12 cellular contexts compared by ENCODE assay signal in the genomic region with DNA sequence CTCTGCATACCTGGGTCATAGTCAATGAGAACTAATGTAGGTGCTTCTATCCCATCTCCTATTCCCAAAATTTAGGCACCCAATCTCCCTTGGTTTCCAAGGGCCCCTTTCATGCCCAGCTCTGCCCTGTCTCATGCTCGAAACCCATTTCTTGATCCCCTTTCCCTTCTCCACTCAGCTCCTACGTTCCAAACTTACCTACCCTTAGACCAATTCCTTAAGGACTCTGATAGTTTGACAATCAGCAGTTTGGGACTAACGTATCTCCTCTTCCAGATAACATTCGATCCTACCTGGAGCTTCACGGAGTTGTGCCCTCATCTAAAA.
A peak's percentile ranks its signal among the peaks of the same experiment; 100 is the strongest.
DNase-seq lines count a peak whose midpoint lies in the region; ATAC-seq, FAIRE-seq and TF ChIP-seq lines count a peak whose summit lies in the region.
"Had no signal": no experiment of that assay in that cellular context is flagged by ENCODE, and none has a peak within 500 bp of the region (broad histone marks: within the 10 kb centered on the region; RNA-seq: fewer than 3 reads in every experiment).

No MANE protein-coding gene starts in this region.

- H2AFZ ChIP-seq in H1 (ENCODE audit: low read length): 0 out of 2 replicates have a peak overlapping the region, but pooled peaks have one; percentile 18
- peak overlapping the region; percentile 71 for H2AFZ ChIP-seq in parathyroid adenoma
- no peak overlapping the region for H2AFZ ChIP-seq in Karpas-422 (ENCODE audit: low read length)
- H2AFZ ChIP-seq: PC-9 had no signal

- CTCF ChIA-PET in H1 (lab: Charles Lee; ENCODE audit: partially characterized antibody): interaction anchor here (0.8 to 6.7 kb wide), 17 partner anchors 9 to 392 kb away, joined by 3 to 63 read pairs (median 4); no protein-coding TSS in a partner anchor

- H4K8ac ChIP-seq in H1 (ENCODE audit: extremely low read depth, insufficient read depth, low read length): no peak overlapping the region

- 0 out of 2 replicates have a peak overlapping the region, but pooled peaks have one; percentile 66 for H2BK20ac ChIP-seq in H1 (ENCODE audit: low read length)

- H3K9me2 ChIP-seq in Karpas-422 (replicated peaks; ENCODE audit: insufficient read depth, low read length): no peaks in the 10 kb centered on the region

- H3K27ac ChIP-seq in left ventricle myocardium inferior (replicated peaks): peak overlapping the region; percentile 64
- H3K27ac ChIP-seq in H1 (ENCODE audit: low read depth, low read length): no peak overlapping the region
- no peak overlapping the region for H3K27ac ChIP-seq in parathyroid adenoma
- no peak overlapping the region for H3K27ac ChIP-seq in Karpas-422 (ENCODE audit: low read length)
- H3K27ac ChIP-seq: PC-9 had no signal

- TF ChIP-seq POLR2A in H1 (IDR thresholded peaks at IDR 0.05; ENCODE audit: control extremely low read depth in 1 of 2, low read depth in 2 of 2, low read length in 2 of 2): no peak

- ATAC-seq in Right ventricle myocardium inferior (no peak), GM21515 (IDR thresholded peaks at IDR 0.05; ENCODE audit: unreplicated experiment) (no peak)

- no peak overlapping the region for H4K5ac ChIP-seq in H1 (ENCODE audit: insufficient read length, low read depth, low read length)

- H3K4me1 ChIP-seq in left ventricle myocardium inferior (peaks cover 27% of the 10 kb centered on the region), H1 (replicated peaks in 1 of 4; ENCODE audit: control insufficient read depth in 3 of 4, insufficient read depth in 4 of 4, low read length in 3 of 4) (peaks cover 3 to 10% (median 8%) of the 10 kb centered on the region in 4 experiments; a peak in 5 of 7 replicates), parathyroid adenoma (no peaks in the 10 kb centered on the region), Karpas-422 (ENCODE audit: low read length) (peaks cover 8% of the 10 kb centered on the region), HAP-1 (peaks cover 3% of the 10 kb centered on the region; the same call in 1 of the 2 replicates)

- TF ChIP-seq CTCF in left ventricle myocardium inferior (IDR thresholded peaks at IDR 0.05; ENCODE audit: borderline replicate concordance) (no peak), H1 (IDR thresholded peaks at IDR 0.05; ENCODE audit: control extremely low read depth in 1 of 3, insufficient read depth in 1 of 3, low read depth in 1 of 3, low read length in 3 of 3) (no peak), parathyroid adenoma (IDR thresholded peaks at IDR 0.05) (no peak)

- no peak overlapping the region for H2BK5ac ChIP-seq in H1 (ENCODE audit: low read depth, low read length)

- TF ChIP-seq RAD21 in H1 (IDR thresholded peaks at IDR 0.05 in 1 of 2, conservative IDR thresholded peaks at IDR 0.05 in 1 of 2; ENCODE audit: low read depth in 2 of 2, low read length in 2 of 2): no peak

- no peak overlapping the region for H3K4me2 ChIP-seq in H1 (ENCODE audit: insufficient read depth in 1 of 2, low read depth in 2 of 2, low read length in 2 of 2)
- H3K4me2 ChIP-seq in parathyroid adenoma (ENCODE audit: low read length): peak overlapping the region; percentile 12
- H3K4me2 ChIP-seq in Karpas-422 (ENCODE audit: low read depth, low read length, poor library complexity, severe bottlenecking): no peak overlapping the region

- no peak overlapping the region for H3K4ac ChIP-seq in H1 (replicated peaks; ENCODE audit: insufficient read length, low read depth, low read length)

- no peaks in the 10 kb centered on the region for H3K23me2 ChIP-seq in H1 (ENCODE audit: low read depth, low read length)

- 0 out of 2 replicates have a peak overlapping the region, but pooled peaks have one; percentile 68 for H2BK12ac ChIP-seq in H1 (ENCODE audit: low read depth, low read length)

- H3K9ac ChIP-seq in H1 (replicated peaks in 1 of 4; ENCODE audit: extremely low read depth in 1 of 4, low read depth in 3 of 4, low read length in 3 of 4) (no peak overlapping the region), parathyroid adenoma (no peak overlapping the region), Karpas-422 (ENCODE audit: low read length) (no peak overlapping the region)

- no peak overlapping the region for H2AK5ac ChIP-seq in H1 (ENCODE audit: low read depth, low read length)

- H3K9me3 ChIP-seq in left ventricle myocardium inferior (replicated peaks) (no peaks in the 10 kb centered on the region), H1 (ENCODE audit: insufficient read depth in 2 of 2, low read depth in 1 of 2, low read length in 1 of 2) (no peaks in the 10 kb centered on the region), parathyroid adenoma (ENCODE audit: control insufficient read depth, low read length) (no peaks in the 10 kb centered on the region), Karpas-422 (ENCODE audit: low read length) (no peaks in the 10 kb centered on the region), HAP-1 (no peaks in the 10 kb centered on the region; the same call in 1 of the 2 replicates)

- no peak overlapping the region for H3K14ac ChIP-seq in H1 (ENCODE audit: insufficient read length)

- H3K23ac ChIP-seq in H1 (ENCODE audit: insufficient read length): no peak overlapping the region

- no peak overlapping the region for H2BK15ac ChIP-seq in H1 (ENCODE audit: low read length)

- no peak overlapping the region for H2BK120ac ChIP-seq in H1 (replicated peaks; ENCODE audit: low read depth, low read length)

- WGBS in H1 (ENCODE audit: extremely low coverage in 1 of 2, insufficient coverage in 1 of 2, insufficient read length in 1 of 2, insufficient replicate concordance in 2 of 2, low coverage in 1 of 2, low lambda C conversion rate in 2 of 2, missing lambda C conversion rate in 1 of 2), 2 experiments: 87% methylated on average over 5 of the region's 5 CpGs; no CpG with 5 or more reads in 1 of the 2 experiments

- H3K27me3 ChIP-seq in left ventricle myocardium inferior (ENCODE audit: low read depth): no peaks in the 10 kb centered on the region
- no peaks in the 10 kb centered on the region; a peak in 1 of 7 replicates for H3K27me3 ChIP-seq in H1 (replicated peaks in 1 of 4; ENCODE audit: control insufficient read depth in 3 of 4, extremely low read depth in 1 of 4, insufficient read depth in 3 of 4, low read length in 3 of 4)
- H3K27me3 ChIP-seq in parathyroid adenoma (ENCODE audit: control insufficient read depth, insufficient read depth, low read length): no peaks in the 10 kb centered on the region
- H3K27me3 ChIP-seq in Karpas-422 (ENCODE audit: low read length): no peaks in the 10 kb centered on the region
- H3K27me3 ChIP-seq in HAP-1 (ENCODE audit: low read depth): no peaks in the 10 kb centered on the region

- TF ChIP-seq EP300 in H1 (IDR thresholded peaks at IDR 0.05; ENCODE audit: borderline replicate concordance in 1 of 2, low read depth in 2 of 2, low read length in 2 of 2): no peak

- no peaks in the 10 kb centered on the region for H4K20me1 ChIP-seq in H1 (replicated peaks in 1 of 2; ENCODE audit: control insufficient read depth in 1 of 2, insufficient read depth in 2 of 2, low read length in 2 of 2)
- no peaks in the 10 kb centered on the region for H4K20me1 ChIP-seq in Karpas-422 (ENCODE audit: insufficient read depth, low read depth, low read length)

- intact Hi-C loops in left ventricle myocardium inferior (cut with micrococcal nuclease) (loop anchor here (10.0 kb wide), 1 partner anchor 178 kb away; no protein-coding TSS in a partner anchor), Right ventricle myocardium inferior (cut with DNase I) (loop anchor here (1.0 to 2.0 kb wide), 2 partner anchors 170 to 263 kb away; no protein-coding TSS in a partner anchor)

- H4K91ac ChIP-seq in H1 (replicated peaks; ENCODE audit: insufficient read length, low read length): no peak overlapping the region

- DNase-seq in left ventricle myocardium inferior (no peak), Right ventricle myocardium inferior (ENCODE audit: missing footprints) (no peak), H1 (ENCODE audit: low read depth in 1 of 2, low spot score in 2 of 2) (peak in 1 of 2 experiments; percentile 43), Karpas-422 (no peak), activated T-cell treated with anti-CD3 and anti-CD28 coated beads for 4 hours (no peak), HAP-1 (ENCODE audit: low spot score in 2 of 2) (no peak)
- DNase-seq: activated CD4-positive, alpha-beta T cell treated with anti-CD3 and anti-CD28 coated beads for 48 hours; KG1 had no signal

- H3K4me3 ChIP-seq in left ventricle myocardium inferior: peak overlapping the region; percentile 32
- H3K4me3 ChIP-seq in H1 (ENCODE audit: extremely low read depth in 1 of 4, insufficient read depth in 2 of 4, low read depth in 3 of 4, low read length in 4 of 4): no peak overlapping the region
- H3K4me3 ChIP-seq in parathyroid adenoma (ENCODE audit: low read depth, low read length): no peak overlapping the region
- H3K4me3 ChIP-seq in Karpas-422 (ENCODE audit: low read length): no peak overlapping the region
- H3K4me3 ChIP-seq in HAP-1: no peak overlapping the region
- H3K4me3 ChIP-seq: PC-9 had no signal

- H3K36me3 ChIP-seq in left ventricle myocardium inferior (no peaks in the 10 kb centered on the region), H1 (ENCODE audit: control insufficient read depth in 2 of 4, insufficient read depth in 4 of 4, low read length in 3 of 4) (no peaks in the 10 kb centered on the region), parathyroid adenoma (ENCODE audit: control insufficient read depth, insufficient read depth, low read length) (no peaks in the 10 kb centered on the region), Karpas-422 (ENCODE audit: insufficient read depth, low read length) (no peaks in the 10 kb centered on the region), HAP-1 (replicated peaks) (no peaks in the 10 kb centered on the region)

- FAIRE-seq in H1 (lab: Jason Lieb, UNC): no peak
- FAIRE-seq: G401.6 had no signal

- in situ Hi-C loops in HAP-1 (cut with MboI; ENCODE audit: low sequenced_read_pairs): no loop called here

- POLR2A ChIA-PET in H1 (lab: Charles Lee; ENCODE audit: partially characterized antibody): interaction anchor here (0.9 to 2.2 kb wide), 10 partner anchors 10 to 61 kb away, joined by 3 to 10 read pairs (median 4); no protein-coding TSS in a partner anchor

- no peaks in the 10 kb centered on the region for H3K79me2 ChIP-seq in H1 (ENCODE audit: control insufficient read depth in 1 of 2, insufficient read depth in 2 of 2, low read length in 2 of 2)
- H3K79me2 ChIP-seq in parathyroid adenoma: no peaks in the 10 kb centered on the region
- no peaks in the 10 kb centered on the region for H3K79me2 ChIP-seq in Karpas-422 (ENCODE audit: low read length)

- H3K56ac ChIP-seq in H1 (replicated peaks; ENCODE audit: insufficient read length, low read depth, low read length): no peak overlapping the region

- no peaks in the 10 kb centered on the region for H3K79me1 ChIP-seq in H1 (ENCODE audit: low read depth, low read length)

- no peak overlapping the region for H3K18ac ChIP-seq in H1 (ENCODE audit: extremely low read depth, low read length)

TF ChIP-seq in H1, 55 proteins besides CTCF, POLR2A, EP300 and RAD21 (continues in another document):
- no peak for TF ChIP-seq TAF7 (optimal IDR thresholded peaks at IDR 0.05; ENCODE audit: borderline replicate concordance, low read depth, low read length)
- TF ChIP-seq CEBPB (IDR thresholded peaks at IDR 0.05; ENCODE audit: low read depth, low read length): no peak
- no peak for TF ChIP-seq RXRA (IDR thresholded peaks at IDR 0.05; ENCODE audit: insufficient read depth, low read depth, low read length)
- TF ChIP-seq TCF12 (IDR thresholded peaks at IDR 0.05; ENCODE audit: low read depth, low read length): no peak
- no peak for TF ChIP-seq BRCA1 (IDR thresholded peaks at IDR 0.05; ENCODE audit: low read depth, low read length)
